10 cellular contexts compared by ENCODE assay signal in genomic region chr1:24910751-24911650, GRCh38. TPM values are rescaled to one million over a fixed set of nuclear protein-coding genes. Genes with fewer than 3 reads are reported as not detected.
DNase-seq lines count a peak whose midpoint lies in the region; ATAC-seq and TF ChIP-seq lines count a peak whose summit lies in the region.
"Had no signal": no experiment of that assay in that cellular context is flagged by ENCODE, and none has a peak within 500 bp of the region (broad histone marks: within the 10 kb centered on the region; RNA-seq: fewer than 3 reads in every experiment).

No MANE protein-coding gene starts in this region.

- intact Hi-C loops in cardiac septum (cut with DNase I), result no loop called here

- H3K9me3 Mint-ChIP-seq in chondrocyte (ENCODE audit: low read depth), result peaks cover 3% of the 10 kb centered on the region

- no peak overlapping the region for H3K27ac Mint-ChIP-seq in chondrocyte (ENCODE audit: unreplicated experiment)

- TF ChIP-seq POLR2A in GM18526 (IDR thresholded peaks at IDR 0.05; ENCODE audit: extremely low read depth, insufficient read length), result peak; percentile 18

- H3K27me3 Mint-ChIP-seq in chondrocyte (ENCODE audit: low read depth), result no peaks in the 10 kb centered on the region

- TF ChIP-seq CTCF in chondrocyte (IDR thresholded peaks at IDR 0.05), result no peak

- no peaks in the 10 kb centered on the region for H3K36me3 Mint-ChIP-seq in chondrocyte (ENCODE audit: low read depth)

- H3K4me3 Mint-ChIP-seq in chondrocyte (ENCODE audit: unreplicated experiment), result no peak overlapping the region

- peak; percentile 65 for DNase-seq in activated CD4-positive, alpha-beta T cell treated with anti-CD3 and anti-CD28 coated beads for 48 hours
- DNase-seq in central memory CD4-positive, alpha-beta T cell, result peak; percentile 86
- peak; percentile 51 for DNase-seq in stimulated activated CD4-positive, alpha-beta T cell treated with anti-CD3 and anti-CD28 coated beads, Interleukin-4, amount 100 ng/mL, for 1 hour
- DNase-seq in cerebellar nuclear complex (lab: John Stamatoyannopoulos, UW) (no peak), chondrocyte (ENCODE audit: low spot score) (no peak), cardiac septum (ENCODE audit: low spot score) (no peak)
- DNase-seq: heart right ventricle, NCI-H187 had no signal

- H3K4me1 Mint-ChIP-seq in chondrocyte (ENCODE audit: low read depth), result peaks cover 6% of the 10 kb centered on the region

- ATAC-seq in HG02759 (IDR thresholded peaks at IDR 0.05; ENCODE audit: unreplicated experiment), result no peak

RNA-seq across cellular contexts. Expression of gene RUNX3, which starts 19.1 kb away (rescaled TPM):
- total RNA-seq in chondrocyte (1.8 to 2.9 TPM in 2 of 3 replicates, not detected in the other), cardiac septum (0.51 TPM)

Comparison
In these comparisons a context has a peak if more than half of its experiments do, and no peak if none do; other contexts are left out.
1. DNase-seq: peak in activated CD4-positive, alpha-beta T cell treated with anti-CD3 and anti-CD28 coated beads for 48 hours (single experiment), central memory CD4-positive, alpha-beta T cell (single experiment) and stimulated activated CD4-positive, alpha-beta T cell treated with anti-CD3 and anti-CD28 coated beads, Interleukin-4, amount 100 ng/mL, for 1 hour (single experiment); none in cerebellar nuclear complex (0 of 2), chondrocyte (single experiment) and cardiac septum (single experiment).